Comparison of ENCODE assay signal across 23 cellular contexts in genomic region chr19:18865106-18865972, GRCh38. TPM values are rescaled to one million over a fixed set of nuclear protein-coding genes. Genes with fewer than 3 reads are reported as not detected.
"Had no signal": no experiment of that assay in that cellular context is flagged by ENCODE, and none has a peak within 500 bp of the region (broad histone marks: within the 10 kb centered on the region; RNA-seq: fewer than 3 reads in every experiment).

No MANE protein-coding gene starts in this region.

- H3K4me1 Mint-ChIP-seq: activated CD4-positive, alpha-beta T cell treated with anti-CD3 and anti-CD28 coated beads, Interleukin-2, amount 10 ng/mL, durations not matched to agents 7 days and 5 days; activated naive CD8-positive, alpha-beta T cell treated with anti-CD3 and anti-CD28 coated beads for 36 hours; neural crest cell had no signal

- H3K4me3 ChIP-seq: breast epithelium, sigmoid colon, thoracic aorta had no signal

- H3K9me3 Mint-ChIP-seq: activated CD4-positive, alpha-beta T cell treated with anti-CD3 and anti-CD28 coated beads, Interleukin-2, amount 10 ng/mL, durations not matched to agents 7 days and 5 days; activated CD8-positive, alpha-beta T cell treated with anti-CD3 and anti-CD28 coated beads for 36 hours; activated naive CD8-positive, alpha-beta T cell treated with anti-CD3 and anti-CD28 coated beads for 36 hours; central memory CD8-positive, alpha-beta T cell; immature natural killer cell; naive B cell; neural crest cell; T-helper 2 cell treated with Interferon-gamma antibody and Interleukin-4, amounts not matched to agents 5 μg/mL and 100 μg/mL, for 36 hours; type B pancreatic cell had no signal

- H3K27ac Mint-ChIP-seq: activated CD4-positive, alpha-beta T cell treated with anti-CD3 and anti-CD28 coated beads, Interleukin-2, amount 10 ng/mL, durations not matched to agents 7 days and 5 days; activated CD8-positive, alpha-beta memory T cell treated with anti-CD3 and anti-CD28 coated beads, Interleukin-2, amount 10 ng/mL, durations not matched to agents 7 days and 5 days; activated CD8-positive, alpha-beta T cell treated with anti-CD3 and anti-CD28 coated beads for 36 hours; activated naive CD8-positive, alpha-beta T cell treated with anti-CD3 and anti-CD28 coated beads for 36 hours; naive B cell; T-helper 2 cell treated with Interferon-gamma antibody and Interleukin-4, amounts not matched to agents 5 μg/mL and 100 μg/mL, for 36 hours; type B pancreatic cell had no signal

- H3K9me3 ChIP-seq: breast epithelium, sigmoid colon, thoracic aorta had no signal

- DNase-seq: activated CD4-positive, alpha-beta T cell treated with anti-CD3 and anti-CD28 coated beads, Interleukin-2, amount 10 ng/mL, durations not matched to agents 7 days and 5 days; activated CD4-positive, CD25-positive, alpha-beta regulatory T cell treated with anti-CD3 and anti-CD28 coated beads, Interleukin-2, amount 50 U/mL, for 72 hours; activated CD8-positive, alpha-beta memory T cell treated with anti-CD3 and anti-CD28 coated beads, Interleukin-2, amount 10 ng/mL, durations not matched to agents 7 days and 5 days; activated CD8-positive, alpha-beta T cell treated with anti-CD3 and anti-CD28 coated beads for 36 hours; activated naive CD8-positive, alpha-beta T cell treated with anti-CD3 and anti-CD28 coated beads for 36 hours; activated T-cell treated with anti-CD3 and anti-CD28 coated beads for 4 hours; immature natural killer cell; kidney glomerular epithelial cell; naive B cell; retina; sigmoid colon; stimulated activated CD4-positive, alpha-beta T cell treated with anti-CD3 and anti-CD28 coated beads, Interleukin-4, amount 100 ng/mL, for 1 hour; stimulated activated naive CD4-positive, alpha-beta T cell treated with Interleukin-2 at 50 U/mL for 16 hours; WERI-Rb-1 had no signal

- H3K27ac ChIP-seq: epithelial cell of prostate, sigmoid colon, thoracic aorta, WERI-Rb-1 had no signal

- H3K4me3 Mint-ChIP-seq: activated CD4-positive, alpha-beta T cell treated with anti-CD3 and anti-CD28 coated beads, Interleukin-2, amount 10 ng/mL, durations not matched to agents 7 days and 5 days; activated CD8-positive, alpha-beta memory T cell treated with anti-CD3 and anti-CD28 coated beads, Interleukin-2, amount 10 ng/mL, durations not matched to agents 7 days and 5 days; activated CD8-positive, alpha-beta T cell treated with anti-CD3 and anti-CD28 coated beads for 36 hours; activated naive CD8-positive, alpha-beta T cell treated with anti-CD3 and anti-CD28 coated beads for 36 hours; central memory CD8-positive, alpha-beta T cell; immature natural killer cell; T-helper 2 cell treated with Interferon-gamma antibody and Interleukin-4, amounts not matched to agents 5 μg/mL and 100 μg/mL, for 36 hours; type B pancreatic cell had no signal

- H3K27me3 Mint-ChIP-seq: activated CD4-positive, alpha-beta T cell treated with anti-CD3 and anti-CD28 coated beads, Interleukin-2, amount 10 ng/mL, durations not matched to agents 7 days and 5 days; activated CD8-positive, alpha-beta memory T cell treated with anti-CD3 and anti-CD28 coated beads, Interleukin-2, amount 10 ng/mL, durations not matched to agents 7 days and 5 days; activated CD8-positive, alpha-beta T cell treated with anti-CD3 and anti-CD28 coated beads for 36 hours; central memory CD8-positive, alpha-beta T cell; naive B cell; type B pancreatic cell had no signal

- H3K36me3 Mint-ChIP-seq: type B pancreatic cell had no signal

- FAIRE-seq: colon had no signal

- H3K4me1 ChIP-seq: breast epithelium had no signal

- H3K27me3 ChIP-seq: breast epithelium had no signal

RNA-seq across cellular contexts. Expression of gene CERS1, which starts 30.6 kb away (rescaled TPM):
- total RNA-seq: activated CD4-positive, alpha-beta T cell treated with anti-CD3 and anti-CD28 coated beads, Interleukin-2, amount 10 ng/mL, durations not matched to agents 7 days and 5 days; activated CD8-positive, alpha-beta memory T cell treated with anti-CD3 and anti-CD28 coated beads, Interleukin-2, amount 10 ng/mL, durations not matched to agents 7 days and 5 days had no signal
- polyA plus RNA-seq: immature natural killer cell, liver had no signal
